In genomic region chr7:89029864-89030263, GRCh38 we compare ENCODE assay signal across 14 cellular contexts.
A peak's percentile ranks its signal among the peaks of the same experiment; 100 is the strongest.
DNase-seq lines count a peak whose midpoint lies in the region; TF ChIP-seq lines count a peak whose summit lies in the region.
"Had no signal": no experiment of that assay in that cellular context is flagged by ENCODE, and none has a peak within 500 bp of the region (broad histone marks: within the 10 kb centered on the region; RNA-seq: fewer than 3 reads in every experiment).

No MANE protein-coding gene starts in this region.

- no peak overlapping the region for H3K4me3 Mint-ChIP-seq in activated naive CD4-positive, alpha-beta T cell treated with anti-CD3 and anti-CD28 coated beads, Interleukin-2, amount 50 U/mL, for 24 hours
- H3K4me3 Mint-ChIP-seq: memory B cell, T-helper 17 cell had no signal

- CTCF ChIA-PET in PC-9 (lab: Charles Lee) = no interaction called here

- no peaks in the 10 kb centered on the region for H3K36me3 Mint-ChIP-seq in activated naive CD4-positive, alpha-beta T cell treated with anti-CD3 and anti-CD28 coated beads, Interleukin-2, amount 50 U/mL, for 24 hours
- H3K36me3 Mint-ChIP-seq: memory B cell had no signal

- H3K27me3 ChIP-seq in PC-9 (ENCODE audit: insufficient read depth, low read depth) (no peaks in the 10 kb centered on the region), MG63 (no peaks in the 10 kb centered on the region)
- H3K27me3 ChIP-seq: tibial artery had no signal

- no peaks in the 10 kb centered on the region for H3K9me3 ChIP-seq in PC-9 (ENCODE audit: insufficient read depth, low read depth)
- no peaks in the 10 kb centered on the region for H3K9me3 ChIP-seq in MG63
- H3K9me3 ChIP-seq: tibial artery had no signal

- no peak for TF ChIP-seq CTCF in PC-9 (conservative IDR thresholded peaks at IDR 0.05)
- TF ChIP-seq CTCF in epithelial cell of proximal tubule (conservative IDR thresholded peaks at IDR 0.05; ENCODE audit: low read depth, low read length) = no peak

- H3K9me2 ChIP-seq in PC-9 (ENCODE audit: insufficient read depth) = no peaks in the 10 kb centered on the region

- no peaks in the 10 kb centered on the region; the same call in none of the 2 replicates for H3K4me1 ChIP-seq in PC-9 (replicated peaks; ENCODE audit: insufficient read depth)
- H3K4me1 ChIP-seq: tibial artery had no signal

- DNase-seq in activated naive CD4-positive, alpha-beta T cell (lab: John Stamatoyannopoulos, UW) = no peak
- DNase-seq in PC-9 = peak; percentile 2 to 39
- peak; percentile 25 for DNase-seq in epithelial cell of proximal tubule (ENCODE audit: low read depth)
- DNase-seq in iPS-NIHi11 (ENCODE audit: low spot score) = no peak
- no peak for DNase-seq in NCI-H2029 treated with DMSO at 0.1 percent for 48 hours (lab: John Stamatoyannopoulos, UW)
- no peak for DNase-seq in NCI-H82 treated with DMSO at 0.1 percent for 48 hours (lab: John Stamatoyannopoulos, UW; ENCODE audit: unreplicated experiment)
- DNase-seq in MG63 = no peak
- DNase-seq: activated CD4-positive, alpha-beta T cell treated with anti-CD3 and anti-CD28 coated beads for 4 hours; DMS 273 treated with DMSO at 0.1 percent for 48 hours; Karpas-422; T-helper 17 cell; tibial artery had no signal

- intact Hi-C loops in PC-9 (cut with micrococcal nuclease; ENCODE audit: unreplicated experiment) = no loop called here

- no peaks in the 10 kb centered on the region for H4K20me1 ChIP-seq in PC-9 (ENCODE audit: insufficient read depth)

- H3K27ac Mint-ChIP-seq in activated naive CD4-positive, alpha-beta T cell treated with anti-CD3 and anti-CD28 coated beads, Interleukin-2, amount 50 U/mL, for 24 hours = peak overlapping the region; percentile 32
- H3K27ac Mint-ChIP-seq: memory B cell, T-helper 17 cell had no signal

- H3K4me1 Mint-ChIP-seq in activated naive CD4-positive, alpha-beta T cell treated with anti-CD3 and anti-CD28 coated beads, Interleukin-2, amount 50 U/mL, for 24 hours = peaks cover 11% of the 10 kb centered on the region
- H3K4me1 Mint-ChIP-seq: memory B cell, T-helper 17 cell had no signal

- H3K4me2 ChIP-seq in PC-9 = no peak overlapping the region

- H3K27me3 Mint-ChIP-seq in activated naive CD4-positive, alpha-beta T cell treated with anti-CD3 and anti-CD28 coated beads, Interleukin-2, amount 50 U/mL, for 24 hours = no peaks in the 10 kb centered on the region
- H3K27me3 Mint-ChIP-seq: memory B cell, T-helper 17 cell had no signal

- H3K36me3 ChIP-seq in PC-9 (ENCODE audit: low read depth) (no peaks in the 10 kb centered on the region), MG63 (no peaks in the 10 kb centered on the region)
- H3K36me3 ChIP-seq: tibial artery had no signal

- no peaks in the 10 kb centered on the region for H3F3A ChIP-seq in PC-9 (ENCODE audit: insufficient read depth, low read depth)

- no peaks in the 10 kb centered on the region for H3K79me2 ChIP-seq in PC-9 (ENCODE audit: low read depth)

- H3K4me3 ChIP-seq in PC-9 (no peak overlapping the region), epithelial cell of proximal tubule (ENCODE audit: low read depth, low read length) (no peak overlapping the region), MG63 (no peak overlapping the region)
- H3K4me3 ChIP-seq: tibial artery had no signal

- no TSS peak for BruUV-seq in PC-9 (replicated peaks; lab: Mats Ljungman, UMichigan)

- H2AFZ ChIP-seq in PC-9 = no peak overlapping the region

- POLR2A ChIA-PET in PC-9 (lab: Charles Lee; ENCODE audit: unreplicated experiment) = interaction anchor here (0.6 to 0.7 kb wide), 2 partner anchors 326 to 740 kb away, joined by 3 to 7 read pairs; no protein-coding TSS in a partner anchor

- H3K9me3 Mint-ChIP-seq in activated naive CD4-positive, alpha-beta T cell treated with anti-CD3 and anti-CD28 coated beads, Interleukin-2, amount 50 U/mL, for 24 hours = no peaks in the 10 kb centered on the region
- H3K9me3 Mint-ChIP-seq: memory B cell had no signal

- no peak overlapping the region for H3K27ac ChIP-seq in PC-9
- H3K27ac ChIP-seq: tibial artery had no signal

Comparison
In these comparisons a context has a peak if more than half of its experiments do, and no peak if none do; other contexts are left out.
1. DNase-seq: peak in PC-9 (2 of 2) and epithelial cell of proximal tubule (single experiment); none in activated naive CD4-positive, alpha-beta T cell (0 of 4), iPS-NIHi11 (single experiment), NCI-H2029 treated with DMSO at 0.1 percent for 48 hours (single experiment), NCI-H82 treated with DMSO at 0.1 percent for 48 hours (single experiment) and MG63 (single experiment).